ENCODE assay signal across 21 cellular contexts in the genomic region with DNA sequence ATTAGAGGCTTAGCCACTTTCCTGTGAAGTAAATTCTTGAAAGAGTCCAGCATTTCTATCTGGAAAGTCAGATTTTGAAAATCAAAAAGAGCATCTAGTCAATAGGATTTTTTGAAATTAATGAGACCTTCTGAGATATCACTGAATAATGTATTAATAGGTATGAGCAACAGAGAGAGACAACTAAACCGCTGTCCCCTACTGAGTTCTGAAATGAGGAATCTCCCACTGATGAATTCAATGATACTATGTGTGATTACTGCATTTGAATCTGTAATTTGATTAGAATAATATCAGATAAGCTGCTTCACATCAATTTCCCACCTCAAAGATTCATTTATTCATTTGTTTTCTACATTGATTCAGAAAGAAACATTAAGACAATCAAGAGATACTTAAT.
DNase-seq lines count a peak whose midpoint lies in the region; ATAC-seq and TF ChIP-seq lines count a peak whose summit lies in the region.
"Had no signal": no experiment of that assay in that cellular context is flagged by ENCODE, and none has a peak within 500 bp of the region (broad histone marks: within the 10 kb centered on the region; RNA-seq: fewer than 3 reads in every experiment).

No MANE protein-coding gene starts in this region.

- no peaks in the 10 kb centered on the region for H3K27me3 Mint-ChIP-seq in stimulated activated naive CD8-positive, alpha-beta T cell treated with anti-CD3 and anti-CD28 coated beads, Interleukin-15, amount 100 ng/mL, for 72 hours
- H3K27me3 Mint-ChIP-seq: CD4-positive, alpha-beta T cell; CD8-positive, alpha-beta memory T cell had no signal

- no peaks in the 10 kb centered on the region for H3K4me1 Mint-ChIP-seq in stimulated activated naive CD8-positive, alpha-beta T cell treated with anti-CD3 and anti-CD28 coated beads, Interleukin-15, amount 100 ng/mL, for 72 hours
- H3K4me1 Mint-ChIP-seq: CD14-positive monocyte; CD8-positive, alpha-beta memory T cell had no signal

- H3K4me1 ChIP-seq in liver (ENCODE audit: control insufficient read depth in 4 of 4, insufficient read depth in 4 of 4, low read length in 3 of 4): no peaks in the 10 kb centered on the region
- no peaks in the 10 kb centered on the region for H3K4me1 ChIP-seq in right lobe of liver
- H3K4me1 ChIP-seq in mesenchymal stem cell (ENCODE audit: control insufficient read depth, insufficient read depth, low read depth, low read length): no peaks in the 10 kb centered on the region
- H3K4me1 ChIP-seq: BE2C; BLaER1 treated with 17β-estradiol and CSF1 and Interleukin-3, amounts not matched to agents 10 nM and 100 nM had no signal

- H3K27ac Mint-ChIP-seq in stimulated activated naive CD8-positive, alpha-beta T cell treated with anti-CD3 and anti-CD28 coated beads, Interleukin-15, amount 100 ng/mL, for 72 hours: no peak overlapping the region
- H3K27ac Mint-ChIP-seq: CD14-positive monocyte; CD4-positive, alpha-beta T cell; CD8-positive, alpha-beta memory T cell had no signal

- H3K18ac ChIP-seq in mesenchymal stem cell (ENCODE audit: low read depth in 1 of 2, low read length in 2 of 2): no peak overlapping the region

- ATAC-seq in right lobe of liver: no peak
- no peak for ATAC-seq in stimulated activated naive CD8-positive, alpha-beta T cell treated with anti-CD3 and anti-CD28 coated beads, Interleukin-15, amount 100 ng/mL, for 72 hours

- no peak overlapping the region for H4K91ac ChIP-seq in mesenchymal stem cell (ENCODE audit: low read length)

- no peak for TF ChIP-seq RAD21 in liver (IDR thresholded peaks at IDR 0.05)
- TF ChIP-seq RAD21 in Ishikawa (IDR thresholded peaks at IDR 0.05; ENCODE audit: low read depth): no peak

- no peaks in the 10 kb centered on the region for H3K9me3 ChIP-seq in liver (ENCODE audit: control insufficient read depth in 4 of 4, low read length in 3 of 4)
- H3K9me3 ChIP-seq in right lobe of liver: no peaks in the 10 kb centered on the region
- no peaks in the 10 kb centered on the region for H3K9me3 ChIP-seq in mesenchymal stem cell (ENCODE audit: control insufficient read depth, low read length)
- H3K9me3 ChIP-seq: BE2C; BLaER1 treated with 17β-estradiol and CSF1 and Interleukin-3, amounts not matched to agents 10 nM and 100 nM had no signal

- DNase-seq in right lobe of liver (no peak), mesenchymal stem cell (peak; percentile 35), posterior vena cava (ENCODE audit: low spot score) (no peak), SW 1271 (lab: John Stamatoyannopoulos, UW) (no peak), KG1 (lab: John Stamatoyannopoulos, UW) (no peak)
- DNase-seq in stimulated activated naive CD8-positive, alpha-beta T cell treated with anti-CD3 and anti-CD28 coated beads, Interleukin-15, amount 100 ng/mL, for 72 hours: no peak
- DNase-seq: ACHN; AML-193; BE2C; CD4-positive, alpha-beta T cell; CD8-positive, alpha-beta memory T cell; DMS53; DMS79 treated with DMSO at 0.1 percent for 48 hours; GF-D8; GOT3; HCEC 1CT had no signal

- intact Hi-C loops in right lobe of liver (cut with DNase I) (no loop called here), posterior vena cava (cut with DNase I) (no loop called here)

- H3K9ac ChIP-seq in liver (ENCODE audit: low read depth in 1 of 2, low read length in 2 of 2): no peak overlapping the region
- H3K9ac ChIP-seq in mesenchymal stem cell (ENCODE audit: low read length): no peak overlapping the region
- H3K9ac ChIP-seq: BLaER1 treated with 17β-estradiol and CSF1 and Interleukin-3, amounts not matched to agents 10 nM and 100 nM had no signal

- no peak overlapping the region for H4K8ac ChIP-seq in mesenchymal stem cell (ENCODE audit: low read length)

- WGBS in liver: 88% methylated on average over 1 of the region's 1 CpG
- WGBS in right lobe of liver (ENCODE audit: insufficient coverage, low coverage, low lambda C conversion rate, missing lambda C conversion rate): 75% methylated on average over 1 of the region's 1 CpG
- WGBS in mesenchymal stem cell: no CpG with 5 or more reads among the region's 1 CpG

- H2BK120ac ChIP-seq in mesenchymal stem cell (ENCODE audit: low read depth, low read length): no peak overlapping the region

- H3K4me3 Mint-ChIP-seq in stimulated activated naive CD8-positive, alpha-beta T cell treated with anti-CD3 and anti-CD28 coated beads, Interleukin-15, amount 100 ng/mL, for 72 hours: no peak overlapping the region
- H3K4me3 Mint-ChIP-seq: CD14-positive monocyte; CD4-positive, alpha-beta T cell; CD8-positive, alpha-beta memory T cell had no signal

- H3K79me1 ChIP-seq in mesenchymal stem cell (replicated peaks; ENCODE audit: low read length, poor library complexity, severe bottlenecking): no peaks in the 10 kb centered on the region

- no peak overlapping the region for H3K23ac ChIP-seq in mesenchymal stem cell (ENCODE audit: low read length in 2 of 2)

- TF ChIP-seq CTCF in liver (IDR thresholded peaks at IDR 0.05; ENCODE audit: low read depth, low read length, missing input control) (no peak), right lobe of liver (IDR thresholded peaks at IDR 0.05) (no peak)

- TF ChIP-seq EP300 in Ishikawa (IDR thresholded peaks at IDR 0.05; ENCODE audit: borderline replicate concordance): no peak

- H3K27ac ChIP-seq in liver (ENCODE audit: low read depth in 1 of 2, low read length in 2 of 2): no peak overlapping the region
- no peak overlapping the region for H3K27ac ChIP-seq in right lobe of liver
- no peak overlapping the region for H3K27ac ChIP-seq in mesenchymal stem cell (ENCODE audit: low read length, poor library complexity, severe bottlenecking)
- H3K27ac ChIP-seq: 22Rv1; BLaER1 treated with 17β-estradiol and CSF1 and Interleukin-3, amounts not matched to agents 10 nM and 100 nM had no signal

- no peak overlapping the region for H3K4me2 ChIP-seq in mesenchymal stem cell (ENCODE audit: low read length, poor library complexity, severe bottlenecking)
- H3K4me2 ChIP-seq: BLaER1 treated with 17β-estradiol and CSF1 and Interleukin-3, amounts not matched to agents 10 nM and 100 nM had no signal

- no peaks in the 10 kb centered on the region for H3K9me3 Mint-ChIP-seq in stimulated activated naive CD8-positive, alpha-beta T cell treated with anti-CD3 and anti-CD28 coated beads, Interleukin-15, amount 100 ng/mL, for 72 hours
- H3K9me3 Mint-ChIP-seq: CD4-positive, alpha-beta T cell; CD8-positive, alpha-beta memory T cell had no signal

- no peak overlapping the region for H2AK5ac ChIP-seq in mesenchymal stem cell (ENCODE audit: low read length, severe bottlenecking)

- TF ChIP-seq POLR2A in right lobe of liver (IDR thresholded peaks at IDR 0.05): no peak

- no peaks in the 10 kb centered on the region for H3K36me3 ChIP-seq in liver (ENCODE audit: control insufficient read depth in 4 of 4, insufficient read depth in 3 of 4, low read depth in 1 of 4, low read length in 3 of 4)
- no peaks in the 10 kb centered on the region for H3K36me3 ChIP-seq in right lobe of liver
- no peaks in the 10 kb centered on the region for H3K36me3 ChIP-seq in mesenchymal stem cell (ENCODE audit: control insufficient read depth in 1 of 2, insufficient read depth in 2 of 2, low read depth in 1 of 2, low read length in 2 of 2)
- H3K36me3 ChIP-seq: BE2C; BLaER1 treated with 17β-estradiol and CSF1 and Interleukin-3, amounts not matched to agents 10 nM and 100 nM had no signal

- H2BK15ac ChIP-seq in mesenchymal stem cell (ENCODE audit: low read depth, poor library complexity, severe bottlenecking): no peak overlapping the region

- H3K4me3 ChIP-seq in liver (ENCODE audit: low read depth in 1 of 3, low read length in 3 of 3) (no peak overlapping the region), right lobe of liver (no peak overlapping the region), mesenchymal stem cell (ENCODE audit: insufficient read depth in 1 of 2, low read depth in 1 of 2, low read length in 2 of 2) (no peak overlapping the region)
- H3K4me3 ChIP-seq: BLaER1 treated with 17β-estradiol and CSF1 and Interleukin-3, amounts not matched to agents 10 nM and 100 nM had no signal

- H3K27me3 ChIP-seq in liver (ENCODE audit: control insufficient read depth in 4 of 4, insufficient read depth in 4 of 4, low read length in 3 of 4) (no peaks in the 10 kb centered on the region), right lobe of liver (no peaks in the 10 kb centered on the region), mesenchymal stem cell (ENCODE audit: control insufficient read depth in 1 of 2, insufficient read depth in 1 of 2, low read length in 2 of 2) (no peaks in the 10 kb centered on the region)
- H3K27me3 ChIP-seq: BE2C; BLaER1 treated with 17β-estradiol and CSF1 and Interleukin-3, amounts not matched to agents 10 nM and 100 nM had no signal

- no peak overlapping the region for H2BK12ac ChIP-seq in mesenchymal stem cell (ENCODE audit: low read length in 2 of 2)

- no peak overlapping the region for H3K14ac ChIP-seq in mesenchymal stem cell (ENCODE audit: low read length in 2 of 2)

- H3K4ac ChIP-seq in mesenchymal stem cell (ENCODE audit: low read depth in 1 of 2, low read length in 2 of 2): no peak overlapping the region

- H2AFZ ChIP-seq in mesenchymal stem cell (ENCODE audit: low read depth, low read length): no peak overlapping the region

- no peak overlapping the region for H2BK5ac ChIP-seq in mesenchymal stem cell (ENCODE audit: low read depth, low read length, poor library complexity, severe bottlenecking)

TF ChIP-seq in liver, 16 proteins besides CTCF, POLR2A, EP300 and RAD21 (continues in another document):
- TF ChIP-seq, protein P1, sequence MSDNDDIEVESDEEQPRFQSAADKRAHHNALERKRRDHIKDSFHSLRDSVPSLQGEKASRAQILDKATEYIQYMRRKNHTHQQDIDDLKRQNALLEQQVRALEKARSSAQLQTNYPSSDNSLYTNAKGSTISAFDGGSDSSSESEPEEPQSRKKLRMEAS (IDR thresholded peaks at IDR 0.05): no peak
- TF ChIP-seq, protein P2, sequence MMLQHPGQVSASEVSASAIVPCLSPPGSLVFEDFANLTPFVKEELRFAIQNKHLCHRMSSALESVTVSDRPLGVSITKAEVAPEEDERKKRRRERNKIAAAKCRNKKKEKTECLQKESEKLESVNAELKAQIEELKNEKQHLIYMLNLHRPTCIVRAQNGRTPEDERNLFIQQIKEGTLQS (IDR thresholded peaks at IDR 0.05): no peak
- TF ChIP-seq SP1 (IDR thresholded peaks at IDR 0.05) (no peak), RXRA (IDR thresholded peaks at IDR 0.05) (no peak), TAF1 (conservative IDR thresholded peaks at IDR 0.05) (no peak)

TF ChIP-seq in Ishikawa, 13 proteins besides CTCF, POLR2A, EP300 and RAD21 (continues in another document):
- no peak for TF ChIP-seq CEBPB (IDR thresholded peaks at IDR 0.05)
- TF ChIP-seq, protein P3, sequence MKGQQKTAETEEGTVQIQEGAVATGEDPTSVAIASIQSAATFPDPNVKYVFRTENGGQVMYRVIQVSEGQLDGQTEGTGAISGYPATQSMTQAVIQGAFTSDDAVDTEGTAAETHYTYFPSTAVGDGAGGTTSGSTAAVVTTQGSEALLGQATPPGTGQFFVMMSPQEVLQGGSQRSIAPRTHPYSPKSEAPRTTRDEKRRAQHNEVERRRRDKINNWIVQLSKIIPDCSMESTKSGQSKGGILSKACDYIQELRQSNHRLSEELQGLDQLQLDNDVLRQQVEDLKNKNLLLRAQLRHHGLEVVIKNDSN (IDR thresholded peaks at IDR 0.05): no peak
